ENCODE assay signal across 13 cellular contexts in genomic region chr17:8019665-8020064, GRCh38. TPM values are rescaled to one million over a fixed set of nuclear protein-coding genes. Genes with fewer than 3 reads are reported as not detected.
A peak's percentile ranks its signal among the peaks of the same experiment; 100 is the strongest.
DNase-seq lines count a peak whose midpoint lies in the region; ATAC-seq and TF ChIP-seq lines count a peak whose summit lies in the region.
"Had no signal": no experiment of that assay in that cellular context is flagged by ENCODE, and none has a peak within 500 bp of the region (broad histone marks: within the 10 kb centered on the region; RNA-seq: fewer than 3 reads in every experiment).

No MANE protein-coding gene starts in this region.

- DNase-seq in HPDE6-E6E7 (ENCODE audit: extremely low spot score) (peak; percentile 65), coronary artery (ENCODE audit: low spot score) (peak; percentile 69), mucosa of gallbladder (ENCODE audit: low spot score) (peak; percentile 56), caudate nucleus (lab: John Stamatoyannopoulos, UW) (no peak), cerebellum (ENCODE audit: low spot score) (no peak), NCI-H1694 (lab: John Stamatoyannopoulos, UW) (no peak)
- DNase-seq: activated T-cell treated with anti-CD3 and anti-CD28 coated beads, Interleukin-2, amount 50 U/mL, for 24 hours; foreskin fibroblast; GDM1; Peyer's patch had no signal

- TF ChIP-seq CTCF in 22Rv1 (IDR thresholded peaks at IDR 0.05) (no peak), coronary artery (IDR thresholded peaks at IDR 0.05) (no peak)

- ATAC-seq in HG02798 (IDR thresholded peaks at IDR 0.05; ENCODE audit: poor library complexity, unreplicated experiment), result no peak

- H3K4me3 ChIP-seq in coronary artery, result no peak overlapping the region
- H3K4me3 ChIP-seq: Peyer's patch, tibial artery had no signal

- H3K27ac ChIP-seq in 22Rv1 (peak overlapping the region; percentile 85), coronary artery (no peak overlapping the region), caudate nucleus (ENCODE audit: low read depth, low read length) (no peak overlapping the region)
- H3K27ac ChIP-seq: Peyer's patch, tibial artery had no signal

RNA-seq across cellular contexts. Expression of gene GUCY2D, which starts 17.2 kb away (rescaled TPM):
- total RNA-seq in mucosa of gallbladder, result 0.63 TPM
- not detected for total RNA-seq in cerebellum
- total RNA-seq: Peyer's patch had no signal

RNA-seq across cellular contexts. Expression of gene ALOX15B, which starts 19.2 kb away (rescaled TPM):
- total RNA-seq in mucosa of gallbladder (14.0 TPM), cerebellum (not detected)

Comparison
In these comparisons a context has a peak if more than half of its experiments do, and no peak if none do; other contexts are left out.
1. DNase-seq: peak in HPDE6-E6E7 (single experiment), coronary artery (single experiment) and mucosa of gallbladder (single experiment); none in caudate nucleus (0 of 61), cerebellum (single experiment) and NCI-H1694 (single experiment).
2. RNA of gene ALOX15B, which starts 19.2 kb away (total RNA-seq): 14.0 TPM in mucosa of gallbladder (single experiment); not detected in cerebellum (single experiment); every median in the first group is over 10 times any median in the second.